ENCODE assay signal across 13 cellular contexts in genomic region chr10:114764656-114765055, GRCh38. TPM values are rescaled to one million over a fixed set of nuclear protein-coding genes. Genes with fewer than 3 reads are reported as not detected.
A peak's percentile ranks its signal among the peaks of the same experiment; 100 is the strongest.
DNase-seq lines count a peak whose midpoint lies in the region; ATAC-seq, FAIRE-seq and TF ChIP-seq lines count a peak whose summit lies in the region.
"Had no signal": no experiment of that assay in that cellular context is flagged by ENCODE, and none has a peak within 500 bp of the region (broad histone marks: within the 10 kb centered on the region; RNA-seq: fewer than 3 reads in every experiment).

No MANE protein-coding gene starts in this region.

- peaks cover 90% of the 10 kb centered on the region for H3K4me1 ChIP-seq in left ventricle myocardium inferior
- H3K4me1 ChIP-seq in H1 (replicated peaks in 1 of 4; ENCODE audit: control insufficient read depth in 3 of 4, insufficient read depth in 4 of 4, low read length in 3 of 4): peaks cover 0 to 2% (median under 1%) of the 10 kb centered on the region in 4 experiments; a peak in 2 of 7 replicates
- no peaks in the 10 kb centered on the region for H3K4me1 ChIP-seq in trophoblast cell (ENCODE audit: control insufficient read depth in 1 of 2, insufficient read depth in 2 of 2, low read length in 2 of 2)

- no peak overlapping the region for H2BK12ac ChIP-seq in H1 (ENCODE audit: low read depth, low read length)
- no peak overlapping the region for H2BK12ac ChIP-seq in trophoblast cell (ENCODE audit: low read length)

- H4K12ac ChIP-seq in trophoblast cell (ENCODE audit: low read depth, low read length): no peak overlapping the region

- H4K20me1 ChIP-seq in H1 (replicated peaks in 1 of 2; ENCODE audit: control insufficient read depth in 1 of 2, insufficient read depth in 2 of 2, low read length in 2 of 2): no peaks in the 10 kb centered on the region

- H3K4me3 ChIP-seq in left ventricle myocardium inferior (peak overlapping the region; percentile 19), H1 (ENCODE audit: extremely low read depth in 1 of 4, insufficient read depth in 2 of 4, low read depth in 3 of 4, low read length in 4 of 4) (no peak overlapping the region), trophoblast cell (ENCODE audit: low read depth, low read length) (no peak overlapping the region)

- H3K23ac ChIP-seq in H1 (ENCODE audit: insufficient read length) (no peak overlapping the region), trophoblast cell (ENCODE audit: low read length) (no peak overlapping the region)

- CTCF ChIA-PET in H1 (lab: Charles Lee; ENCODE audit: partially characterized antibody): interaction anchor here (1.2 to 1.6 kb wide), 3 partner anchors 57 to 213 kb away, joined by 3 to 5 read pairs (median 3); partner anchors contain the start of gene FHIP2A

- H3K18ac ChIP-seq in H1 (ENCODE audit: extremely low read depth, low read length) (no peak overlapping the region), trophoblast cell (ENCODE audit: low read length) (no peak overlapping the region)

- no peak for TF ChIP-seq RAD21 in H1 (IDR thresholded peaks at IDR 0.05 in 1 of 2, conservative IDR thresholded peaks at IDR 0.05 in 1 of 2; ENCODE audit: low read depth in 2 of 2, low read length in 2 of 2)

- H4K5ac ChIP-seq in H1 (ENCODE audit: insufficient read length, low read depth, low read length): no peak overlapping the region

- WGBS in H1 (ENCODE audit: extremely low coverage in 1 of 2, insufficient coverage in 1 of 2, insufficient read length in 1 of 2, insufficient replicate concordance in 2 of 2, low coverage in 1 of 2, low lambda C conversion rate in 2 of 2, missing lambda C conversion rate in 1 of 2), 2 experiments: 83% methylated on average over 1 of the region's 1 CpG; no CpG with 5 or more reads in 1 of the 2 experiments
- no CpG with 5 or more reads among the region's 1 CpG for WGBS in trophoblast cell (ENCODE audit: extremely low coverage, insufficient coverage, insufficient read length)

- H3K56ac ChIP-seq in H1 (replicated peaks; ENCODE audit: insufficient read length, low read depth, low read length): no peak overlapping the region

- no peaks in the 10 kb centered on the region for H3K36me3 ChIP-seq in left ventricle myocardium inferior
- H3K36me3 ChIP-seq in H1 (ENCODE audit: control insufficient read depth in 2 of 4, insufficient read depth in 4 of 4, low read length in 3 of 4): no peaks in the 10 kb centered on the region
- H3K36me3 ChIP-seq in trophoblast cell (ENCODE audit: control insufficient read depth in 1 of 2, insufficient read depth in 2 of 2, low read length in 2 of 2): no peaks in the 10 kb centered on the region

- H4K91ac ChIP-seq in H1 (replicated peaks; ENCODE audit: insufficient read length, low read length): no peak overlapping the region
- H4K91ac ChIP-seq in trophoblast cell (ENCODE audit: low read depth, low read length): no peak overlapping the region

- TF ChIP-seq CTCF in left ventricle myocardium inferior (IDR thresholded peaks at IDR 0.05; ENCODE audit: borderline replicate concordance) (no peak), H1 (IDR thresholded peaks at IDR 0.05; ENCODE audit: control extremely low read depth in 1 of 3, insufficient read depth in 1 of 3, low read depth in 1 of 3, low read length in 3 of 3) (no peak)

- TF ChIP-seq EP300 in H1 (IDR thresholded peaks at IDR 0.05; ENCODE audit: borderline replicate concordance in 1 of 2, low read depth in 2 of 2, low read length in 2 of 2): no peak

- H3K27ac ChIP-seq in left ventricle myocardium inferior (replicated peaks) (peak overlapping the region; percentile 93), H1 (ENCODE audit: low read depth, low read length) (no peak overlapping the region), trophoblast cell (ENCODE audit: low read depth, low read length) (no peak overlapping the region)

- H2AFZ ChIP-seq in H1 (ENCODE audit: low read length) (0 out of 2 replicates have a peak overlapping the region, but pooled peaks have one; percentile 23), trophoblast cell (ENCODE audit: insufficient read depth, low read length, poor library complexity) (no peak overlapping the region)

- H3K79me2 ChIP-seq in H1 (ENCODE audit: control insufficient read depth in 1 of 2, insufficient read depth in 2 of 2, low read length in 2 of 2) (no peaks in the 10 kb centered on the region), trophoblast cell (ENCODE audit: control insufficient read depth, insufficient read depth, low read length, poor library complexity) (no peaks in the 10 kb centered on the region)

- no peak overlapping the region for H2BK5ac ChIP-seq in H1 (ENCODE audit: low read depth, low read length)
- no peak overlapping the region for H2BK5ac ChIP-seq in trophoblast cell (ENCODE audit: low read depth, low read length, poor library complexity)

- H2AK5ac ChIP-seq in H1 (ENCODE audit: low read depth, low read length) (no peak overlapping the region), trophoblast cell (ENCODE audit: low read length) (no peak overlapping the region)

- POLR2A ChIA-PET in H1 (lab: Charles Lee; ENCODE audit: partially characterized antibody): no interaction called here

- H3K14ac ChIP-seq in H1 (ENCODE audit: insufficient read length): no peak overlapping the region
- H3K14ac ChIP-seq in trophoblast cell (ENCODE audit: low read length): no peak overlapping the region

- TF ChIP-seq POLR2A in H1 (IDR thresholded peaks at IDR 0.05; ENCODE audit: control extremely low read depth in 1 of 2, low read depth in 2 of 2, low read length in 2 of 2): no peak

- ATAC-seq in Right ventricle myocardium inferior: no peak
- no peak for ATAC-seq in GM21515 (IDR thresholded peaks at IDR 0.05; ENCODE audit: unreplicated experiment)
- ATAC-seq: HCT116 had no signal

- H3K23me2 ChIP-seq in H1 (ENCODE audit: low read depth, low read length): peaks cover 10% of the 10 kb centered on the region; the same call in 1 of the 2 replicates

- FAIRE-seq in H1 (lab: Jason Lieb, UNC): no peak
- FAIRE-seq: H54 had no signal

- H2BK120ac ChIP-seq in H1 (replicated peaks; ENCODE audit: low read depth, low read length): no peak overlapping the region
- no peak overlapping the region for H2BK120ac ChIP-seq in trophoblast cell (ENCODE audit: insufficient read depth, low read length, poor library complexity)

- intact Hi-C loops in left ventricle myocardium inferior (cut with micrococcal nuclease) (loop anchor here (10.0 kb wide), 1 partner anchor 50 kb away; no protein-coding TSS in a partner anchor), Right ventricle myocardium inferior (cut with DNase I) (loop anchor here (5.0 kb wide), 1 partner anchor 132 kb away; no protein-coding TSS in a partner anchor)

- no peak overlapping the region for H2BK15ac ChIP-seq in H1 (ENCODE audit: low read length)

- no peaks in the 10 kb centered on the region for H3K79me1 ChIP-seq in H1 (ENCODE audit: low read depth, low read length)
- H3K79me1 ChIP-seq in trophoblast cell (ENCODE audit: low read length): no peaks in the 10 kb centered on the region

- no peak overlapping the region for H4K8ac ChIP-seq in H1 (ENCODE audit: extremely low read depth, insufficient read depth, low read length)
- H4K8ac ChIP-seq in trophoblast cell (ENCODE audit: low read depth, low read length): no peak overlapping the region

- no peaks in the 10 kb centered on the region for H3K9me3 ChIP-seq in left ventricle myocardium inferior (replicated peaks)
- no peaks in the 10 kb centered on the region for H3K9me3 ChIP-seq in H1 (ENCODE audit: insufficient read depth in 2 of 2, low read depth in 1 of 2, low read length in 1 of 2)
- no peaks in the 10 kb centered on the region for H3K9me3 ChIP-seq in trophoblast cell (ENCODE audit: insufficient read depth, low read depth, low read length)

- H3K27me3 ChIP-seq in left ventricle myocardium inferior (ENCODE audit: low read depth) (no peaks in the 10 kb centered on the region), H1 (replicated peaks in 1 of 4; ENCODE audit: control insufficient read depth in 3 of 4, extremely low read depth in 1 of 4, insufficient read depth in 3 of 4, low read length in 3 of 4) (peaks cover 0 to 6% (median 4%) of the 10 kb centered on the region in 4 experiments; a peak in 4 of 7 replicates), trophoblast cell (ENCODE audit: insufficient read depth, low read length) (peaks cover 16% of the 10 kb centered on the region)

- H3K9ac ChIP-seq in H1 (replicated peaks in 1 of 4; ENCODE audit: extremely low read depth in 1 of 4, low read depth in 3 of 4, low read length in 3 of 4) (no peak overlapping the region), trophoblast cell (ENCODE audit: low read length) (peak overlapping the region; percentile 78)

- DNase-seq in left ventricle myocardium inferior (no peak), Right ventricle myocardium inferior (ENCODE audit: missing footprints) (no peak), H1 (ENCODE audit: low read depth in 1 of 2, low spot score in 2 of 2) (no peak), trophoblast cell (no peak), NCI-H1092 (lab: John Stamatoyannopoulos, UW) (no peak)
- DNase-seq in stimulated activated CD4-positive, alpha-beta T cell treated with anti-CD3 and anti-CD28 coated beads, Interleukin-1b, Interleukin-23, amount 100 ng/mL, for 48 hours: no peak
- DNase-seq: ACHN; Calu3; CD4-positive, alpha-beta T cell; DMS 273 treated with DMSO at 0.1 percent for 48 hours had no signal

- no peak overlapping the region for H2BK20ac ChIP-seq in H1 (ENCODE audit: low read length)

- H3K4ac ChIP-seq in H1 (replicated peaks; ENCODE audit: insufficient read length, low read depth, low read length) (no peak overlapping the region), trophoblast cell (ENCODE audit: low read depth, low read length) (no peak overlapping the region)

- H3K4me2 ChIP-seq in H1 (ENCODE audit: insufficient read depth in 1 of 2, low read depth in 2 of 2, low read length in 2 of 2): no peak overlapping the region
- H3K4me2 ChIP-seq in trophoblast cell (ENCODE audit: low read length): no peak overlapping the region

TF ChIP-seq in H1, 55 proteins besides CTCF, POLR2A, EP300 and RAD21 (continues in another document):
- no peak for TF ChIP-seq YY1 (IDR thresholded peaks at IDR 0.05; ENCODE audit: low read depth, low read length)
- TF ChIP-seq ZNF274 (IDR thresholded peaks at IDR 0.05; ENCODE audit: borderline replicate concordance, extremely low read depth, low read length): no peak
- no peak for TF ChIP-seq JUN (IDR thresholded peaks at IDR 0.05; ENCODE audit: low read depth, low read length)
- no peak for TF ChIP-seq SUZ12 (IDR thresholded peaks at IDR 0.05; ENCODE audit: low read length)

RNA-seq across cellular contexts. Expression of gene FHIP2A, which starts 56.9 kb away (rescaled TPM):
- total RNA-seq in left ventricle myocardium inferior (26.6 TPM), Right ventricle myocardium inferior (25.2 TPM)
- total RNA-seq in H1 (2021; fragmentation: NEBNext Ultra II Directional; extraction: Animal tissue kit (Norgen Biotek cat#: 25700)): 14.0 and 15.0 TPM in 2 replicates
- 3.5 and 4.5 TPM in 2 replicates for polyA plus RNA-seq in H1 (2011; rRNA removed)
- polyA plus RNA-seq in H1 (2011; cell fraction: cytosol; rRNA removed): 3.6 TPM
- 5.4 TPM for polyA plus RNA-seq in H1 (2011; cell fraction: nucleus; rRNA removed)
- polyA plus RNA-seq in H1 (2012, experiment 1 of 2): 3.5 to 7.1 TPM (median 4.6 TPM) in 4 replicates
- polyA plus RNA-seq in H1 (2012, experiment 2 of 2): 0.55 TPM
- 4.7 TPM for polyA plus RNA-seq in H1 (2013, experiment 1 of 2)
- 4.0 TPM for polyA plus RNA-seq in H1 (2013, experiment 2 of 2)
- 10.4 and 11.9 TPM in 2 replicates for polyA minus RNA-seq in H1 (2011; rRNA and poly(A)+ RNA removed)
- 21.4 TPM for polyA minus RNA-seq in H1 (2011; cell fraction: cytosol; rRNA and poly(A)+ RNA removed)
- polyA minus RNA-seq in H1 (2011; cell fraction: nucleus; rRNA and poly(A)+ RNA removed): 20.8 TPM
- polyA plus RNA-seq in trophoblast cell (2013): 13.1 TPM in 2 replicates
